ENCODE assay signal across 12 cellular contexts in genomic region chr15:68631621-68632051, GRCh38. TPM values are rescaled to one million over a fixed set of nuclear protein-coding genes. Genes with fewer than 3 reads are reported as not detected.
DNase-seq lines count a peak whose midpoint lies in the region; ATAC-seq and TF ChIP-seq lines count a peak whose summit lies in the region.
"Had no signal": no experiment of that assay in that cellular context is flagged by ENCODE, and none has a peak within 500 bp of the region (broad histone marks: within the 10 kb centered on the region; RNA-seq: fewer than 3 reads in every experiment).

No MANE protein-coding gene starts in this region.

- H3K9me2 ChIP-seq in OCI-LY1 (ENCODE audit: low read depth, low read length) = no peaks in the 10 kb centered on the region

- no peak overlapping the region for H2AFZ ChIP-seq in OCI-LY1 (ENCODE audit: low read length)

- H3K27ac Mint-ChIP-seq in stimulated activated naive CD8-positive, alpha-beta T cell treated with anti-CD3 and anti-CD28 coated beads, Interleukin-15, amount 100 ng/mL, for 72 hours = no peak overlapping the region
- H3K27ac Mint-ChIP-seq in immature natural killer cell = no peak overlapping the region

- H3K27ac ChIP-seq in OCI-LY1 (ENCODE audit: low read depth, low read length, poor library complexity, severe bottlenecking) (peak overlapping the region; percentile 75), left ventricle myocardium inferior (replicated peaks) (peak overlapping the region; percentile 39)
- H3K27ac ChIP-seq: upper lobe of right lung had no signal

- H3K4me1 ChIP-seq in OCI-LY1 (ENCODE audit: insufficient read depth, low read length, severe bottlenecking) (peaks cover 61% of the 10 kb centered on the region), left ventricle myocardium inferior (peaks cover 71% of the 10 kb centered on the region)

- no peaks in the 10 kb centered on the region for H3K36me3 Mint-ChIP-seq in immature natural killer cell

- no peaks in the 10 kb centered on the region for H3F3A ChIP-seq in OCI-LY1 (ENCODE audit: insufficient read depth, low read length)

- no peak overlapping the region for H3K4me3 Mint-ChIP-seq in stimulated activated naive CD8-positive, alpha-beta T cell treated with anti-CD3 and anti-CD28 coated beads, Interleukin-15, amount 100 ng/mL, for 72 hours
- H3K4me3 Mint-ChIP-seq in immature natural killer cell = no peak overlapping the region

- H3K4me3 ChIP-seq in OCI-LY1 (ENCODE audit: low read depth, low read length, poor library complexity, severe bottlenecking) = peak overlapping the region; percentile 3
- H3K4me3 ChIP-seq in left ventricle myocardium inferior = no peak overlapping the region
- H3K4me3 ChIP-seq: upper lobe of right lung had no signal

- H3K4me2 ChIP-seq in OCI-LY1 (ENCODE audit: low read length) = peak overlapping the region; percentile 43

- DNase-seq in stimulated activated naive CD8-positive, alpha-beta T cell treated with anti-CD3 and anti-CD28 coated beads, Interleukin-15, Interleukin-2, amounts not matched to agents 100 U/mL and 50 U/mL, for 24 hours = peak; percentile 11
- no peak for DNase-seq in stimulated activated naive CD8-positive, alpha-beta T cell treated with anti-CD3 and anti-CD28 coated beads, Interleukin-15, amount 100 ng/mL, for 72 hours
- DNase-seq in left ventricle myocardium inferior = no peak
- no peak for DNase-seq in immature natural killer cell
- no peak for DNase-seq in cortex of kidney (lab: John Stamatoyannopoulos, UW)
- DNase-seq: aorta, GDM1, hippocampal formation, upper lobe of right lung had no signal

- peaks cover 41% of the 10 kb centered on the region for H3K27me3 Mint-ChIP-seq in stimulated activated naive CD8-positive, alpha-beta T cell treated with anti-CD3 and anti-CD28 coated beads, Interleukin-15, amount 100 ng/mL, for 72 hours
- peaks cover 0 to 5% (median 2%) of the 10 kb centered on the region in 3 donors for H3K27me3 Mint-ChIP-seq in immature natural killer cell (ENCODE audit: low read depth in 3 of 3)

- no peaks in the 10 kb centered on the region for H3K4me1 Mint-ChIP-seq in stimulated activated naive CD8-positive, alpha-beta T cell treated with anti-CD3 and anti-CD28 coated beads, Interleukin-15, amount 100 ng/mL, for 72 hours
- H3K4me1 Mint-ChIP-seq in immature natural killer cell = no peaks in the 10 kb centered on the region

- H3K27me3 ChIP-seq in OCI-LY1 (ENCODE audit: insufficient read depth, low read length) (no peaks in the 10 kb centered on the region), left ventricle myocardium inferior (ENCODE audit: low read depth) (no peaks in the 10 kb centered on the region)
- H3K27me3 ChIP-seq: upper lobe of right lung had no signal

- no peak overlapping the region; the same call in 1 of the 2 replicates for H3K9ac ChIP-seq in OCI-LY1 (ENCODE audit: low read length)

- no peaks in the 10 kb centered on the region for H4K20me1 ChIP-seq in OCI-LY1 (ENCODE audit: insufficient read depth, low read length)

- ATAC-seq in stimulated activated naive CD8-positive, alpha-beta T cell treated with anti-CD3 and anti-CD28 coated beads, Interleukin-15, Interleukin-2, amounts not matched to agents 100 U/mL and 50 U/mL, for 24 hours = peak; percentile 22
- ATAC-seq in stimulated activated naive CD8-positive, alpha-beta T cell treated with anti-CD3 and anti-CD28 coated beads, Interleukin-15, amount 100 ng/mL, for 72 hours = no peak
- ATAC-seq in GM21723 (IDR thresholded peaks at IDR 0.05; ENCODE audit: unreplicated experiment) = no peak
- no peak for ATAC-seq in GM18498 (IDR thresholded peaks at IDR 0.05; ENCODE audit: unreplicated experiment)
- ATAC-seq: upper lobe of right lung had no signal

- peak; percentile 52; the same call in 1 of the 2 replicates for TF ChIP-seq CTCF in OCI-LY1 (IDR thresholded peaks at IDR 0.05; ENCODE audit: low read length)
- peak; percentile 44 for TF ChIP-seq CTCF in left ventricle myocardium inferior (IDR thresholded peaks at IDR 0.05; ENCODE audit: borderline replicate concordance)

- H3K79me2 ChIP-seq in OCI-LY1 (ENCODE audit: insufficient read depth, low read length) = no peaks in the 10 kb centered on the region

- intact Hi-C loops in left ventricle myocardium inferior (cut with micrococcal nuclease) = no loop called here

- no peaks in the 10 kb centered on the region for H3K36me3 ChIP-seq in OCI-LY1 (ENCODE audit: insufficient read depth, low read length)
- H3K36me3 ChIP-seq in left ventricle myocardium inferior = no peaks in the 10 kb centered on the region
- H3K36me3 ChIP-seq: upper lobe of right lung had no signal

- H3K9me3 Mint-ChIP-seq in stimulated activated naive CD8-positive, alpha-beta T cell treated with anti-CD3 and anti-CD28 coated beads, Interleukin-15, amount 100 ng/mL, for 72 hours = no peaks in the 10 kb centered on the region
- no peaks in the 10 kb centered on the region for H3K9me3 Mint-ChIP-seq in immature natural killer cell

- H3K9me3 ChIP-seq in OCI-LY1 (ENCODE audit: low read length) (no peaks in the 10 kb centered on the region), left ventricle myocardium inferior (replicated peaks) (no peaks in the 10 kb centered on the region)
- H3K9me3 ChIP-seq: upper lobe of right lung had no signal

RNA-seq across cellular contexts. Expression of gene CORO2B, which starts 52.8 kb away (rescaled TPM):
- 5.0 TPM for total RNA-seq in left ventricle myocardium inferior
- not detected for polyA plus RNA-seq in immature natural killer cell
